In the genomic region with DNA sequence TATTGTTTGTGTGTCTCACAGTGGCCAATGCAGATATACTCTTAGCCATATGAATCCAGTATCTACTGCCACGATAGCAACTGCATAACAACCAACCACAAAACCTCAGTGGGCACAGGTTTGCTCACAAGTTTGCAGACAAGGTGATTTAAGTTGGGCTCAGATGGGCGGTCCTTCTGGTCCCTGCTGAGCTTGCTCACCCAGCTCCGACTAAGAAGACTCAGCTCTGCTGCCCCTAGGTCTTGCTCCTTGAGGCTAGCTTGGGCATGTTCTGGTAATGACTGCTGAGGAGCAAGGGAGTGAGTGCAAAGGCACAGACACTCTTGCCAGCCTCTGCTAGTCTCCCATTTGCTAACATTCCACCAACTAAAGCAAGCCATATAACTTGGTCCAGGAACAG, we compare ENCODE assay signal across 16 cellular contexts. TPM values are rescaled to one million over a fixed set of nuclear protein-coding genes. Genes with fewer than 3 reads are reported as not detected.
DNase-seq lines count a peak whose midpoint lies in the region; ATAC-seq and TF ChIP-seq lines count a peak whose summit lies in the region.
"Had no signal": no experiment of that assay in that cellular context is flagged by ENCODE, and none has a peak within 500 bp of the region (broad histone marks: within the 10 kb centered on the region; RNA-seq: fewer than 3 reads in every experiment).

No MANE protein-coding gene starts in this region.

- no peaks in the 10 kb centered on the region for H3K27me3 ChIP-seq in tibial nerve
- H3K27me3 ChIP-seq: uterus had no signal

- H3K27ac ChIP-seq in tibial nerve = no peak overlapping the region
- H3K27ac ChIP-seq: uterus had no signal

- peaks cover 0 to 4% (median 0%) of the 10 kb centered on the region in 4 donors for H3K4me1 ChIP-seq in tibial nerve

- no peak overlapping the region for H3K4me3 ChIP-seq in tibial nerve
- H3K4me3 ChIP-seq: uterus had no signal

- ATAC-seq in HG02798 (IDR thresholded peaks at IDR 0.05; ENCODE audit: poor library complexity, unreplicated experiment) = no peak
- ATAC-seq in HG02973 (IDR thresholded peaks at IDR 0.05; ENCODE audit: unreplicated experiment) = no peak

- no peak for TF ChIP-seq POLR2A in tibial nerve (IDR thresholded peaks at IDR 0.05)

- in situ Hi-C loops in KBM-7 (cut with MboI; ENCODE audit: low pct_unique_long_range_greater_than_20kb, low sequenced_read_pairs) = no loop called here

- TF ChIP-seq EP300 in tibial nerve (IDR thresholded peaks at IDR 0.05) = no peak

- H3K9me3 Mint-ChIP-seq in activated naive CD8-positive, alpha-beta T cell treated with anti-CD3 and anti-CD28 coated beads for 36 hours = no peaks in the 10 kb centered on the region
- H3K9me3 Mint-ChIP-seq: neural crest cell had no signal

- H3K36me3 Mint-ChIP-seq in activated naive CD8-positive, alpha-beta T cell treated with anti-CD3 and anti-CD28 coated beads for 36 hours = no peaks in the 10 kb centered on the region

- peaks cover 15% of the 10 kb centered on the region for H3K4me1 Mint-ChIP-seq in activated naive CD8-positive, alpha-beta T cell treated with anti-CD3 and anti-CD28 coated beads for 36 hours
- H3K4me1 Mint-ChIP-seq: neural crest cell had no signal

- no peaks in the 10 kb centered on the region for H3K36me3 ChIP-seq in tibial nerve
- H3K36me3 ChIP-seq: uterus had no signal

- no peaks in the 10 kb centered on the region for H3K27me3 Mint-ChIP-seq in activated naive CD8-positive, alpha-beta T cell treated with anti-CD3 and anti-CD28 coated beads for 36 hours

- H3K4me3 Mint-ChIP-seq in activated naive CD8-positive, alpha-beta T cell treated with anti-CD3 and anti-CD28 coated beads for 36 hours = no peak overlapping the region
- H3K4me3 Mint-ChIP-seq: neural crest cell had no signal

- no peak for TF ChIP-seq CTCF in tibial nerve (IDR thresholded peaks at IDR 0.05)

- peak; percentile 57 for DNase-seq in activated CD8-positive, alpha-beta memory T cell treated with anti-CD3 and anti-CD28 coated beads, Interleukin-2, amount 50 U/mL, for 48 hours
- DNase-seq in activated CD8-positive, alpha-beta memory T cell treated with anti-CD3 and anti-CD28 coated beads for 24 hours = no peak
- peak; percentile 9 for DNase-seq in KBM-7
- peak; percentile 33 for DNase-seq in activated naive CD8-positive, alpha-beta T cell treated with anti-CD3 and anti-CD28 coated beads for 36 hours
- DNase-seq in stimulated activated CD8-positive, alpha-beta memory T cell treated with anti-CD3 and anti-CD28 coated beads, Interleukin-15, amount 100 ng/mL, for 48 hours (ENCODE audit: low read depth in 2 of 2) = peak; percentile 32 to 48
- no peak for DNase-seq in tibial nerve (ENCODE audit: low spot score in 2 of 2)
- DNase-seq: ACHN; activated CD4-positive, CD25-positive, alpha-beta regulatory T cell treated with anti-CD3 and anti-CD28 coated beads, Interleukin-2, amount 50 U/mL, for 72 hours; cerebellar nuclear complex; mesenchymal stem cell; NCI-H1048; stimulated activated naive CD4-positive, alpha-beta T cell; uterus had no signal

- no peak overlapping the region for H3K27ac Mint-ChIP-seq in activated naive CD8-positive, alpha-beta T cell treated with anti-CD3 and anti-CD28 coated beads for 36 hours

- no peaks in the 10 kb centered on the region for H3K9me3 ChIP-seq in tibial nerve
- H3K9me3 ChIP-seq: uterus had no signal

- WGBS in tibial nerve, 2 donors = 83% methylated on average over 3 of the region's 3 CpGs

RNA-seq across cellular contexts. Expression of a gene that starts 52.6 kb away (rescaled TPM):
- total RNA-seq in activated naive CD8-positive, alpha-beta T cell treated with anti-CD3 and anti-CD28 coated beads for 36 hours = 10 to 100 TPM; 15.6 to 16.2 TPM
- 10 to 100 TPM; 12.0 to 20.1 (median 18.4) TPM for total RNA-seq in tibial nerve

Comparison
In these comparisons a context has a peak if more than half of its experiments do, and no peak if none do; other contexts are left out.
1. DNase-seq: peak in activated CD8-positive, alpha-beta memory T cell treated with anti-CD3 and anti-CD28 coated beads, Interleukin-2, amount 50 U/mL, for 48 hours (single experiment), KBM-7 (single experiment), activated naive CD8-positive, alpha-beta T cell treated with anti-CD3 and anti-CD28 coated beads for 36 hours (single experiment) and stimulated activated CD8-positive, alpha-beta memory T cell treated with anti-CD3 and anti-CD28 coated beads, Interleukin-15, amount 100 ng/mL, for 48 hours (2 of 2); none in activated CD8-positive, alpha-beta memory T cell treated with anti-CD3 and anti-CD28 coated beads for 24 hours (single experiment) and tibial nerve (0 of 2).